14 cellular contexts compared by ENCODE assay signal in genomic region chr17:72705905-72706395, GRCh38.
DNase-seq lines count a peak whose midpoint lies in the region; ATAC-seq and TF ChIP-seq lines count a peak whose summit lies in the region.
"Had no signal": no experiment of that assay in that cellular context is flagged by ENCODE, and none has a peak within 500 bp of the region (broad histone marks: within the 10 kb centered on the region; RNA-seq: fewer than 3 reads in every experiment).

No MANE protein-coding gene starts in this region.

- no peaks in the 10 kb centered on the region for H3K9me2 ChIP-seq in PC-3 (replicated peaks; ENCODE audit: low read length)

- peaks cover 12 to 25% of the 10 kb centered on the region in 2 donors for H3K36me3 Mint-ChIP-seq in activated T-cell treated with anti-CD3 and anti-CD28 coated beads, Interleukin-2, amount 50 U/mL, for 72 hours (ENCODE audit: insufficient read depth in 2 of 2)
- peaks cover 5% of the 10 kb centered on the region for H3K36me3 Mint-ChIP-seq in activated T-cell treated with anti-CD3 and anti-CD28 coated beads, Interleukin-2, amount 50 U/mL, for 4 hours (ENCODE audit: insufficient read depth)
- peaks cover 1% of the 10 kb centered on the region for H3K36me3 Mint-ChIP-seq in mesothelial cell of epicardium

- no peaks in the 10 kb centered on the region for H3K27me3 Mint-ChIP-seq in activated T-cell treated with anti-CD3 and anti-CD28 coated beads, Interleukin-2, amount 50 U/mL, for 72 hours (ENCODE audit: low read depth)
- H3K27me3 Mint-ChIP-seq in activated T-cell treated with anti-CD3 and anti-CD28 coated beads, Interleukin-2, amount 50 U/mL, for 4 hours (ENCODE audit: low read depth) = no peaks in the 10 kb centered on the region
- no peaks in the 10 kb centered on the region for H3K27me3 Mint-ChIP-seq in mesothelial cell of epicardium (ENCODE audit: low read depth)

- peaks cover 4% of the 10 kb centered on the region; the same call in 1 of the 2 replicates for H3K36me3 ChIP-seq in PC-3 (ENCODE audit: low read depth, low read length)
- H3K36me3 ChIP-seq in smooth muscle cell (ENCODE audit: low read depth) = no peaks in the 10 kb centered on the region
- H3K36me3 ChIP-seq: HAP-1 had no signal

- H3K4me3 Mint-ChIP-seq in activated T-cell treated with anti-CD3 and anti-CD28 coated beads, Interleukin-2, amount 50 U/mL, for 72 hours = peak overlapping the region; percentile 39 to 70
- H3K4me3 Mint-ChIP-seq in activated T-cell treated with anti-CD3 and anti-CD28 coated beads, Interleukin-2, amount 50 U/mL, for 4 hours = no peak overlapping the region
- H3K4me3 Mint-ChIP-seq in mesothelial cell of epicardium = no peak overlapping the region

- TF ChIP-seq CTCF in PC-3 (conservative IDR thresholded peaks at IDR 0.05; ENCODE audit: low read depth, low read length) (no peak), mesothelial cell of epicardium (IDR thresholded peaks at IDR 0.05; ENCODE audit: unreplicated experiment) (no peak), smooth muscle cell (IDR thresholded peaks at IDR 0.05; ENCODE audit: borderline replicate concordance, insufficient read depth, poor library complexity, severe bottlenecking) (no peak)

- H2AFZ ChIP-seq in PC-3 (ENCODE audit: low read length) (no peak overlapping the region), smooth muscle cell (ENCODE audit: low read depth) (no peak overlapping the region)

- H3K4me2 ChIP-seq in PC-3 (ENCODE audit: low read length) (no peak overlapping the region), smooth muscle cell (no peak overlapping the region)

- BruUV-seq in PC-3 (replicated peaks; lab: Mats Ljungman, UMichigan) = no TSS peak

- peak in 1 of 2 donors; percentile 14 for DNase-seq in activated T-cell treated with anti-CD3 and anti-CD28 coated beads, Interleukin-2, amount 50 U/mL, for 72 hours
- DNase-seq in activated T-cell treated with anti-CD3 and anti-CD28 coated beads, Interleukin-2, amount 50 U/mL, for 4 hours = no peak
- DNase-seq in PC-3 (no peak), MV-4-11 (lab: John Stamatoyannopoulos, UW) (no peak), mesothelial cell of epicardium (ENCODE audit: low spot score in 2 of 2, unreplicated experiment in 2 of 2) (no peak), globus pallidus (ENCODE audit: low spot score) (no peak), smooth muscle cell (lab: John Stamatoyannopoulos, UW; ENCODE audit: unreplicated experiment) (no peak)
- DNase-seq: aorta, foreskin fibroblast, T1000, trophoblast cell had no signal

- H4K20me1 ChIP-seq in PC-3 (ENCODE audit: low read length) (no peaks in the 10 kb centered on the region), smooth muscle cell (ENCODE audit: low read depth) (no peaks in the 10 kb centered on the region)

- H3K9me3 Mint-ChIP-seq in activated T-cell treated with anti-CD3 and anti-CD28 coated beads, Interleukin-2, amount 50 U/mL, for 72 hours = peaks cover 4 to 6% of the 10 kb centered on the region in 2 donors
- peaks cover 6% of the 10 kb centered on the region for H3K9me3 Mint-ChIP-seq in activated T-cell treated with anti-CD3 and anti-CD28 coated beads, Interleukin-2, amount 50 U/mL, for 4 hours
- peaks cover 19% of the 10 kb centered on the region for H3K9me3 Mint-ChIP-seq in mesothelial cell of epicardium

- peak overlapping the region; percentile 73 for H3K27ac Mint-ChIP-seq in activated T-cell treated with anti-CD3 and anti-CD28 coated beads, Interleukin-2, amount 50 U/mL, for 72 hours
- H3K27ac Mint-ChIP-seq in mesothelial cell of epicardium = no peak overlapping the region

- H3K4me1 Mint-ChIP-seq in activated T-cell treated with anti-CD3 and anti-CD28 coated beads, Interleukin-2, amount 50 U/mL, for 72 hours (ENCODE audit: low read depth) = peaks cover 52% of the 10 kb centered on the region
- H3K4me1 Mint-ChIP-seq in activated T-cell treated with anti-CD3 and anti-CD28 coated beads, Interleukin-2, amount 50 U/mL, for 4 hours (ENCODE audit: low read depth) = peaks cover 28% of the 10 kb centered on the region
- H3K4me1 Mint-ChIP-seq in mesothelial cell of epicardium = no peaks in the 10 kb centered on the region

- POLR2A ChIA-PET in PC-3 (lab: Charles Lee; ENCODE audit: unreplicated experiment) = no interaction called here

- intact Hi-C loops in PC-3 (cut with micrococcal nuclease) = loop anchor here (1.0 kb wide), 1 partner anchor 10 kb away; no protein-coding TSS in a partner anchor

- H3K9ac ChIP-seq in PC-3 (ENCODE audit: low read length) = no peak overlapping the region
- no peak overlapping the region for H3K9ac ChIP-seq in smooth muscle cell (ENCODE audit: low read depth)

- H3K4me3 ChIP-seq in PC-3 (ENCODE audit: low read length) (no peak overlapping the region), smooth muscle cell (no peak overlapping the region)
- H3K4me3 ChIP-seq: HAP-1, skin epidermis had no signal

- 89% methylated on average over 5 of the region's 5 CpGs for WGBS in smooth muscle cell (ENCODE audit: low lambda C conversion rate)

- CTCF ChIA-PET in PC-3 (lab: Charles Lee) = interaction anchor here (0.6 kb wide), 2 partner anchors 22 to 149 kb away, joined by 3 to 4 read pairs; no protein-coding TSS in a partner anchor

- H3F3A ChIP-seq in PC-3 (ENCODE audit: low read length, unreplicated experiment) = no peaks in the 10 kb centered on the region
- no peaks in the 10 kb centered on the region for H3F3A ChIP-seq in smooth muscle cell (ENCODE audit: low read depth)

- peak; percentile 21 to 61 for ATAC-seq in activated T-cell treated with anti-CD3 and anti-CD28 coated beads, Interleukin-2, amount 50 U/mL, for 72 hours (replicated peaks in 1 of 2)
- ATAC-seq in activated T-cell treated with anti-CD3 and anti-CD28 coated beads, Interleukin-2, amount 50 U/mL, for 4 hours = no peak
- ATAC-seq in GM21825 (IDR thresholded peaks at IDR 0.05; ENCODE audit: unreplicated experiment) (peak; percentile 76), PC-3 (no peak)

- H3K4me1 ChIP-seq in PC-3 (ENCODE audit: insufficient read depth, low read length) (peaks cover 47% of the 10 kb centered on the region), smooth muscle cell (ENCODE audit: low read depth) (no peaks in the 10 kb centered on the region)
- H3K4me1 ChIP-seq: HAP-1 had no signal

- H3K27ac ChIP-seq in PC-3 (ENCODE audit: low read length) (peak overlapping the region; percentile 43), smooth muscle cell (ENCODE audit: low read depth) (no peak overlapping the region)

- H3K79me2 ChIP-seq in PC-3 (ENCODE audit: low read length) (no peaks in the 10 kb centered on the region), smooth muscle cell (ENCODE audit: low read depth) (no peaks in the 10 kb centered on the region)

- H3K27me3 ChIP-seq in PC-3 (ENCODE audit: low read length) (no peaks in the 10 kb centered on the region), smooth muscle cell (ENCODE audit: low read depth) (no peaks in the 10 kb centered on the region)

- H3K9me3 ChIP-seq in PC-3 (ENCODE audit: low read length) = 0 out of 2 replicates have a peak, but pooled peaks cover 4% of the 10 kb centered on the region
- peaks cover 2% of the 10 kb centered on the region for H3K9me3 ChIP-seq in smooth muscle cell (replicated peaks; ENCODE audit: low read depth)
- H3K9me3 ChIP-seq: HAP-1 had no signal

Comparison
In these comparisons a context has a peak if more than half of its experiments do, and no peak if none do; other contexts are left out.
1. ATAC-seq: peak in activated T-cell treated with anti-CD3 and anti-CD28 coated beads, Interleukin-2, amount 50 U/mL, for 72 hours (2 of 2) and GM21825 (single experiment); none in activated T-cell treated with anti-CD3 and anti-CD28 coated beads, Interleukin-2, amount 50 U/mL, for 4 hours (0 of 2) and PC-3 (single experiment).
2. H3K4me3 Mint-ChIP-seq: peak in activated T-cell treated with anti-CD3 and anti-CD28 coated beads, Interleukin-2, amount 50 U/mL, for 72 hours (2 of 2); none in activated T-cell treated with anti-CD3 and anti-CD28 coated beads, Interleukin-2, amount 50 U/mL, for 4 hours (single experiment) and mesothelial cell of epicardium (single experiment).